Comparison of ENCODE assay signal across 21 cellular contexts in genomic region chr2:231399046-231399852, GRCh38. TPM values are rescaled to one million over a fixed set of nuclear protein-coding genes. Genes with fewer than 3 reads are reported as not detected.
DNase-seq lines count a peak whose midpoint lies in the region; ATAC-seq and TF ChIP-seq lines count a peak whose summit lies in the region.
"Had no signal": no experiment of that assay in that cellular context is flagged by ENCODE, and none has a peak within 500 bp of the region (broad histone marks: within the 10 kb centered on the region; RNA-seq: fewer than 3 reads in every experiment).

No MANE protein-coding gene starts in this region.

- no peaks in the 10 kb centered on the region for H3K9me3 ChIP-seq in muscle layer of colon (ENCODE audit: low read length)
- no peaks in the 10 kb centered on the region for H3K9me3 ChIP-seq in uterus
- H3K9me3 ChIP-seq: left lung had no signal

- no peak for TF ChIP-seq POLR2A in uterus (IDR thresholded peaks at IDR 0.05)

- H3K4me1 ChIP-seq in muscle layer of colon (ENCODE audit: insufficient read depth, low read length) (peaks cover 9% of the 10 kb centered on the region), uterus (peaks cover 0 to 23% of the 10 kb centered on the region in 2 donors)

- H3K36me3 ChIP-seq in muscle layer of colon (ENCODE audit: insufficient read depth, low read length) (no peaks in the 10 kb centered on the region), uterus (no peaks in the 10 kb centered on the region)

- H3K4me3 ChIP-seq in dorsolateral prefrontal cortex (no peak overlapping the region), muscle layer of colon (ENCODE audit: low read depth in 1 of 2, low read length in 2 of 2) (no peak overlapping the region), uterus (no peak overlapping the region)
- H3K4me3 ChIP-seq: left lung had no signal

- TF ChIP-seq CTCF in dorsolateral prefrontal cortex (IDR thresholded peaks at IDR 0.05 in 54 of 56, conservative IDR thresholded peaks at IDR 0.05 in 2 of 56; ENCODE audit: low read depth in 1 of 56, partially characterized antibody in 56 of 56) (no peak), uterus (IDR thresholded peaks at IDR 0.05) (no peak)

- peak overlapping the region in 36 of 59 donors; percentile 4 to 88 (median 64) for H3K27ac ChIP-seq in dorsolateral prefrontal cortex
- H3K27ac ChIP-seq in muscle layer of colon (ENCODE audit: low read depth, low read length): peak overlapping the region; percentile 34
- H3K27ac ChIP-seq in uterus: peak overlapping the region; percentile 62 to 81
- H3K27ac ChIP-seq: C4-2B, epithelial cell of prostate had no signal

- intact Hi-C loops in Right ventricle myocardium superior (cut with DNase I) (loop anchor here (5.0 kb wide), 1 partner anchor 102 kb away; no protein-coding TSS in a partner anchor), Right ventricle myocardium inferior (cut with DNase I) (loop anchor here (5.0 kb wide), 1 partner anchor 37 kb away; no protein-coding TSS in a partner anchor), dorsolateral prefrontal cortex (cut with DNase I) (no loop called here), uterus (cut with DNase I; ENCODE audit: low total_unique reads) (no loop called here)

- H3K27me3 ChIP-seq in dorsolateral prefrontal cortex (peaks cover 0 to 20% (median 8%) of the 10 kb centered on the region in 45 donors), muscle layer of colon (ENCODE audit: control insufficient read depth in 1 of 2, insufficient read depth in 2 of 2, low read length in 2 of 2) (peaks cover 0 to 17% of the 10 kb centered on the region in 2 donors), uterus (peaks cover 0 to 3% of the 10 kb centered on the region in 2 donors)

- DNase-seq in Right ventricle myocardium superior (peak; percentile 43), Right ventricle myocardium inferior (ENCODE audit: missing footprints) (no peak), dorsolateral prefrontal cortex (no peak), uterus (peak in 1 of 2 donors; percentile 52), SW 1271 (lab: John Stamatoyannopoulos, UW) (no peak), NCI-H69 (lab: John Stamatoyannopoulos, UW) (no peak), NCI-H345 treated with DMSO at 0.1 percent for 48 hours (lab: John Stamatoyannopoulos, UW; ENCODE audit: unreplicated experiment) (no peak)
- DNase-seq: activated CD4-positive, alpha-beta T cell treated with anti-CD3 and anti-CD28 coated beads, Interleukin-2, amount 50 U/mL, for 48 hours; activated T-cell treated with anti-CD3 and anti-CD28 coated beads, Interleukin-2, amount 50 U/mL, for 48 hours; DMS 273 treated with DMSO at 0.1 percent for 48 hours; GDM1; NCI-H187; NCI-H345; NK-92 treated with Interleukin-12 subunit alpha and Interleukin-12 subunit beta, amount 100 ng/mL, for 24 hours had no signal

- ATAC-seq in Right ventricle myocardium superior (ENCODE audit: poor library complexity) (no peak), Right ventricle myocardium inferior (no peak)

- no peak overlapping the region for H3K9ac ChIP-seq in muscle layer of colon (ENCODE audit: low read length)

RNA-seq across cellular contexts. Expression of gene B3GNT7, which starts 3.7 kb away (rescaled TPM):
- total RNA-seq in Right ventricle myocardium superior: 7.7 TPM
- total RNA-seq in Right ventricle myocardium inferior: 9.1 TPM
- 10 to 100 TPM in 9 of 120 experiments, 1 to 10 TPM in 111; 2.1 to 13.9 (median 5.9) TPM for total RNA-seq in dorsolateral prefrontal cortex
- 1 to 10 TPM; 1.7 to 8.1 (median 3.1) TPM for total RNA-seq in uterus
- total RNA-seq: A172; MCF 10A; T-helper 1 cell treated with Interleukin-12 subunit alpha and Interleukin-12 subunit beta and Interleukin-4 antibody, amounts not matched to agents 30 ng/mL and 1 ng/mL, for 36 hours had no signal

Comparison
In these comparisons a context has a peak if more than half of its experiments do, and no peak if none do; other contexts are left out.
1. intact Hi-C loops: an anchor here in Right ventricle myocardium superior (5.0 kb wide) and Right ventricle myocardium inferior (5.0 kb wide); none called in dorsolateral prefrontal cortex and uterus.